13 cellular contexts compared by ENCODE assay signal in genomic region chr20:20463933-20464374, GRCh38.
DNase-seq lines count a peak whose midpoint lies in the region; ATAC-seq and TF ChIP-seq lines count a peak whose summit lies in the region.
"Had no signal": no experiment of that assay in that cellular context is flagged by ENCODE, and none has a peak within 500 bp of the region (broad histone marks: within the 10 kb centered on the region; RNA-seq: fewer than 3 reads in every experiment).

No MANE protein-coding gene starts in this region.

- no peaks in the 10 kb centered on the region for H3K79me2 ChIP-seq in Karpas-422 (ENCODE audit: low read length)

- no peak overlapping the region for H3K27ac ChIP-seq in Karpas-422 (ENCODE audit: low read length)
- peak overlapping the region in 56 of 59 donors; percentile 5 to 88 (median 68) for H3K27ac ChIP-seq in dorsolateral prefrontal cortex
- no peak overlapping the region for H3K27ac ChIP-seq in gastrocnemius medialis
- no peak overlapping the region for H3K27ac ChIP-seq in brain microvascular endothelial cell
- H3K27ac ChIP-seq in lower lobe of right lung: no peak overlapping the region
- H3K27ac ChIP-seq: Peyer's patch, skin epidermis, upper lobe of left lung had no signal

- H3K4me1 Mint-ChIP-seq in type B pancreatic cell (ENCODE audit: unreplicated experiment): peaks cover 15% of the 10 kb centered on the region

- peaks cover 5% of the 10 kb centered on the region for H3K36me3 Mint-ChIP-seq in type B pancreatic cell

- ATAC-seq in gastrocnemius medialis (no peak), lower lobe of right lung (no peak)

- H3K27ac Mint-ChIP-seq in type B pancreatic cell: no peak overlapping the region
- H3K27ac Mint-ChIP-seq: activated T-helper 2 cell treated with anti-CD3 and anti-CD28 coated beads, Interferon-gamma antibody, Interleukin-2, Interleukin-4, amounts not matched to agents 10 μg/mL and 5 μg/mL and 100 μg/mL, durations not matched to agents 14 hours and 24 hours and 36 hours; HFFc6 had no signal

- in situ Hi-C loops in gastrocnemius medialis (cut with MboI; ENCODE audit: low sequenced_read_pairs in 4 of 4) (no loop called here), brain microvascular endothelial cell (cut with HindIII; ENCODE audit: low pct_ligation_motif_present, low sequenced_read_pairs) (no loop called here)

- no peaks in the 10 kb centered on the region for H4K20me1 ChIP-seq in Karpas-422 (ENCODE audit: insufficient read depth, low read depth, low read length)

- DNase-seq in NCI-H82 (lab: John Stamatoyannopoulos, UW) (peak; percentile 46), NCI-H82 treated with DMSO at 0.1 percent for 48 hours (lab: John Stamatoyannopoulos, UW; ENCODE audit: unreplicated experiment) (no peak), Karpas-422 (peak; percentile 77), dorsolateral prefrontal cortex (peak in 6 of 10 donors; percentile 52 to 73 (median 66)), type B pancreatic cell (ENCODE audit: extremely low spot score, unreplicated experiment) (no peak), gastrocnemius medialis (no peak), brain microvascular endothelial cell (no peak), lower lobe of right lung (no peak)
- DNase-seq: HFFc6, upper lobe of left lung had no signal

- peak overlapping the region; percentile 49 for H3K4me2 ChIP-seq in Karpas-422 (ENCODE audit: low read depth, low read length, poor library complexity, severe bottlenecking)

- H3K36me3 ChIP-seq in Karpas-422 (ENCODE audit: insufficient read depth, low read length) (no peaks in the 10 kb centered on the region), gastrocnemius medialis (peaks cover 0 to 14% of the 10 kb centered on the region in 2 donors), brain microvascular endothelial cell (replicated peaks) (no peaks in the 10 kb centered on the region), lower lobe of right lung (peaks cover 28% of the 10 kb centered on the region)
- H3K36me3 ChIP-seq: Peyer's patch had no signal

- intact Hi-C loops in dorsolateral prefrontal cortex (cut with DNase I): no loop called here
- intact Hi-C loops in gastrocnemius medialis (cut with DNase I; ENCODE audit: low total_unique reads): no loop called here
- intact Hi-C loops in lower lobe of right lung (cut with DNase I): no loop called here

- H3K4me1 ChIP-seq in Karpas-422 (ENCODE audit: low read length) (peaks cover 42% of the 10 kb centered on the region), gastrocnemius medialis (no peaks in the 10 kb centered on the region), lower lobe of right lung (peaks cover 4% of the 10 kb centered on the region)
- H3K4me1 ChIP-seq: Peyer's patch, upper lobe of left lung had no signal

- H3K4me3 ChIP-seq in Karpas-422 (ENCODE audit: low read length) (no peak overlapping the region), dorsolateral prefrontal cortex (peak overlapping the region in 12 of 59 donors; percentile 2 to 46 (median 18)), gastrocnemius medialis (no peak overlapping the region), brain microvascular endothelial cell (ENCODE audit: low read depth, low read length) (no peak overlapping the region), lower lobe of right lung (no peak overlapping the region)
- H3K4me3 ChIP-seq: Peyer's patch, skin epidermis, upper lobe of left lung had no signal

- peak overlapping the region; percentile 30 for H3K4me3 Mint-ChIP-seq in type B pancreatic cell
- H3K4me3 Mint-ChIP-seq: HFFc6 had no signal

- H3K9me3 ChIP-seq in Karpas-422 (ENCODE audit: low read length): no peaks in the 10 kb centered on the region
- H3K9me3 ChIP-seq in gastrocnemius medialis: no peaks in the 10 kb centered on the region
- H3K9me3 ChIP-seq in lower lobe of right lung: no peaks in the 10 kb centered on the region
- H3K9me3 ChIP-seq: Peyer's patch, upper lobe of left lung had no signal

- H2AFZ ChIP-seq in Karpas-422 (ENCODE audit: low read length): no peak overlapping the region

- no peaks in the 10 kb centered on the region for H3K27me3 Mint-ChIP-seq in type B pancreatic cell

- no peaks in the 10 kb centered on the region for H3K9me3 Mint-ChIP-seq in type B pancreatic cell
- H3K9me3 Mint-ChIP-seq: activated T-helper 2 cell treated with anti-CD3 and anti-CD28 coated beads, Interferon-gamma antibody, Interleukin-2, Interleukin-4, amounts not matched to agents 10 μg/mL and 5 μg/mL and 100 μg/mL, durations not matched to agents 14 hours and 24 hours and 36 hours; HFFc6 had no signal

- H3K9ac ChIP-seq in Karpas-422 (ENCODE audit: low read length): no peak overlapping the region

- TF ChIP-seq POLR2A in gastrocnemius medialis (IDR thresholded peaks at IDR 0.05): no peak

- H3K27me3 ChIP-seq in Karpas-422 (ENCODE audit: low read length) (no peaks in the 10 kb centered on the region), dorsolateral prefrontal cortex (no peaks in the 10 kb centered on the region), gastrocnemius medialis (no peaks in the 10 kb centered on the region), brain microvascular endothelial cell (replicated peaks) (no peaks in the 10 kb centered on the region), lower lobe of right lung (ENCODE audit: low read depth) (no peaks in the 10 kb centered on the region)
- H3K27me3 ChIP-seq: Peyer's patch, upper lobe of left lung had no signal

- TF ChIP-seq CTCF in dorsolateral prefrontal cortex (IDR thresholded peaks at IDR 0.05 in 54 of 56, conservative IDR thresholded peaks at IDR 0.05 in 2 of 56; ENCODE audit: low read depth in 1 of 56, partially characterized antibody in 56 of 56) (peak in 11 of 56 donors; percentile 4 to 20 (median 10)), type B pancreatic cell (conservative IDR thresholded peaks at IDR 0.05) (no peak), gastrocnemius medialis (IDR thresholded peaks at IDR 0.05 in 4 of 5, conservative IDR thresholded peaks at IDR 0.05 in 1 of 5) (no peak), brain microvascular endothelial cell (IDR thresholded peaks at IDR 0.05; ENCODE audit: low read depth, low read length, missing control alignments) (no peak), lower lobe of right lung (IDR thresholded peaks at IDR 0.05) (no peak)

- H3K9me2 ChIP-seq in Karpas-422 (replicated peaks; ENCODE audit: insufficient read depth, low read length): no peaks in the 10 kb centered on the region

Comparison
In these comparisons a context has a peak if more than half of its experiments do, and no peak if none do; other contexts are left out.
1. DNase-seq: peak in NCI-H82 (single experiment), Karpas-422 (single experiment) and dorsolateral prefrontal cortex (6 of 10); none in NCI-H82 treated with DMSO at 0.1 percent for 48 hours (single experiment), type B pancreatic cell (single experiment), gastrocnemius medialis (0 of 2), brain microvascular endothelial cell (single experiment) and lower lobe of right lung (single experiment).
2. H3K27ac ChIP-seq: peak in dorsolateral prefrontal cortex (56 of 59); none in Karpas-422 (single experiment), gastrocnemius medialis (0 of 4), brain microvascular endothelial cell (single experiment) and lower lobe of right lung (single experiment).